37 cellular contexts compared by ENCODE assay signal in the genomic region with DNA sequence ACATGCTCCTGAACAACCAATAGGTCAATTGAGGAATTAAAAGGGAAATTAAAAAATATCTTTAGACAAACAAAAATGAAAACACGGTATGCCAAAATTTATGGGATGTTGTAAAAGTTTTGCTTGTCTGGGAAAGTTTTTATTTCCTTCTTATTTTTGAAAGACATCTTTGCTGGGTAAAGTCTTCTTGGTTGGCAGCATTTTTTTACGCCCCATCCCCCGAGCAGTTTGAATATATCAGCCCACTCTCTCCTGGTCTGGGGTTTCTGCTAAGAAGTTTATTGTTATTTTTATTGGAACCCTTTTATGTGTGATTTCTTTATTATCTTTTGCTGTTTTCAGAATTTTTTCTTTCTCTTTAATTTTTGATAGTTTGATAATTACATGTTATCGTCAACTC. TPM values are rescaled to one million over a fixed set of nuclear protein-coding genes. Genes with fewer than 3 reads are reported as not detected.
"Had no signal": no experiment of that assay in that cellular context is flagged by ENCODE, and none has a peak within 500 bp of the region (broad histone marks: within the 10 kb centered on the region; RNA-seq: fewer than 3 reads in every experiment).

No MANE protein-coding gene starts in this region.

- DNase-seq: activated B cell treated with CpG ODN at 0.5 μM for 24 hours; activated CD4-positive, alpha-beta memory T cell treated with anti-CD3 and anti-CD28 coated beads for 36 hours; activated CD4-positive, alpha-beta T cell treated with anti-CD3 and anti-CD28 coated beads for 4 hours; activated CD4-positive, alpha-beta T cell treated with anti-CD3 and anti-CD28 coated beads, Interleukin-2, amount 10 ng/mL, durations not matched to agents 24 days and 14 days; activated CD4-positive, alpha-beta T cell treated with anti-CD3 and anti-CD28 coated beads, Interleukin-2, amount 50 U/mL, for 1 hour; activated CD4-positive, alpha-beta T cell treated with anti-CD3 and anti-CD28 coated beads, Interleukin-2, amount 50 U/mL, for 4 hours; activated CD4-positive, CD25-positive, alpha-beta regulatory T cell treated with anti-CD3 and anti-CD28 coated beads, Interleukin-2, amount 50 U/mL, for 72 hours; activated CD8-positive, alpha-beta memory T cell treated with anti-CD3 and anti-CD28 coated beads, Interleukin-2, amount 50 U/mL, for 4 hours; activated CD8-positive, alpha-beta T cell treated with anti-CD3 and anti-CD28 coated beads for 36 hours; activated effector memory CD4-positive, alpha-beta T cell treated with anti-CD3 and anti-CD28 coated beads, Interleukin-2, amount 50 U/mL, for 16 hours; activated gamma-delta T cell treated with Interleukin-2 at 50 U/mL for 16 hours; activated naive CD4-positive, alpha-beta T cell; activated naive CD4-positive, alpha-beta T cell treated with anti-CD3 and anti-CD28 coated beads for 36 hours; activated naive CD4-positive, alpha-beta T cell treated with anti-CD3 and anti-CD28 coated beads, Interleukin-2, amount 50 U/mL, for 16 hours; activated naive CD8-positive, alpha-beta T cell treated with anti-CD3 and anti-CD28 coated beads for 36 hours; activated T-cell treated with anti-CD3 and anti-CD28 coated beads for 4 hours; activated T-cell treated with anti-CD3 and anti-CD28 coated beads, Interleukin-2, amount 50 U/mL, for 1 hour; activated T-cell treated with anti-CD3 and anti-CD28 coated beads, Interleukin-2, amount 50 U/mL, for 4 hours; activated T-cell treated with anti-CD3 and anti-CD28 coated beads, Interleukin-2, amount 50 U/mL, for 72 hours; amygdala; anterior cingulate cortex; caudate nucleus; cerebellar nuclear complex; T-helper 2 cell; T-helper 9 cell had no signal

- H3K9me3 Mint-ChIP-seq: activated T-helper 17 cell treated with anti-CD3 and anti-CD28 coated beads, Interleukin-2, amount 50 U/mL, for 72 hours had no signal

- H3K27me3 Mint-ChIP-seq: activated B cell treated with CpG ODN at 0.5 μM for 24 hours; activated CD4-positive, alpha-beta memory T cell treated with anti-CD3 and anti-CD28 coated beads for 36 hours; activated CD4-positive, alpha-beta T cell treated with anti-CD3 and anti-CD28 coated beads, Interleukin-2, amount 10 ng/mL, durations not matched to agents 24 days and 14 days; activated CD8-positive, alpha-beta T cell treated with anti-CD3 and anti-CD28 coated beads for 36 hours; activated naive CD8-positive, alpha-beta T cell treated with anti-CD3 and anti-CD28 coated beads for 36 hours; activated T-helper 17 cell treated with anti-CD3 and anti-CD28 coated beads, Interleukin-2, amount 50 U/mL, for 72 hours; central memory CD8-positive, alpha-beta T cell had no signal

- H3K36me3 ChIP-seq: ascending aorta, cardiac muscle cell had no signal

- H3K27ac ChIP-seq: ascending aorta, cardiac muscle cell, VCaP had no signal

- FAIRE-seq: bronchial epithelial cell, TTC549 had no signal

- H3K4me3 ChIP-seq: ascending aorta, cardiac muscle cell had no signal

- ATAC-seq: activated CD8-positive, alpha-beta T cell treated with anti-CD3 and anti-CD28 coated beads for 36 hours; activated naive CD4-positive, alpha-beta T cell treated with anti-CD3 and anti-CD28 coated beads, Interleukin-2, amount 50 U/mL, for 72 hours; activated T-cell treated with anti-CD3 and anti-CD28 coated beads, Interleukin-2, amount 50 U/mL, for 4 hours; activated T-cell treated with anti-CD3 and anti-CD28 coated beads, Interleukin-2, amount 50 U/mL, for 72 hours; activated T-helper 17 cell treated with anti-CD3 and anti-CD28 coated beads, Interleukin-2, amount 50 U/mL, for 72 hours had no signal

- H3K27me3 ChIP-seq: ascending aorta, cardiac muscle cell had no signal

- H3K4me3 Mint-ChIP-seq: activated B cell treated with CpG ODN at 0.5 μM for 24 hours; activated CD4-positive, alpha-beta memory T cell treated with anti-CD3 and anti-CD28 coated beads for 36 hours; activated CD4-positive, alpha-beta T cell treated with anti-CD3 and anti-CD28 coated beads, Interleukin-2, amount 10 ng/mL, durations not matched to agents 24 days and 14 days; activated CD8-positive, alpha-beta T cell treated with anti-CD3 and anti-CD28 coated beads for 36 hours; activated naive CD4-positive, alpha-beta T cell treated with anti-CD3 and anti-CD28 coated beads for 36 hours; activated naive CD8-positive, alpha-beta T cell treated with anti-CD3 and anti-CD28 coated beads for 36 hours; activated T-cell treated with anti-CD3 and anti-CD28 coated beads, Interleukin-2, amount 50 U/mL, for 4 hours; activated T-cell treated with anti-CD3 and anti-CD28 coated beads, Interleukin-2, amount 50 U/mL, for 72 hours; activated T-helper 1 cell treated with anti-CD3 and anti-CD28 coated beads, Interleukin-12 subunit alpha, Interleukin-12 subunit beta, Interleukin-2, Interleukin-4 antibody, amounts not matched to agents 30 ng/mL and 10 ng/mL and 1 ng/mL, durations not matched to agents 14 hours and 24 hours and 36 hours; activated T-helper 17 cell treated with anti-CD3 and anti-CD28 coated beads, Interleukin-2, amount 50 U/mL, for 72 hours; brain; central memory CD8-positive, alpha-beta T cell; T-helper 1 cell treated with Interleukin-12 subunit alpha and Interleukin-12 subunit beta and Interleukin-4 antibody, amounts not matched to agents 30 μg/mL and 1 μg/mL, for 36 hours; T-helper 2 cell treated with Interferon-gamma antibody and Interleukin-4, amounts not matched to agents 5 μg/mL and 100 μg/mL, for 36 hours had no signal

- H3K27ac Mint-ChIP-seq: activated B cell treated with CpG ODN at 0.5 μM for 24 hours; activated CD4-positive, alpha-beta memory T cell treated with anti-CD3 and anti-CD28 coated beads for 36 hours; activated CD4-positive, alpha-beta T cell treated with anti-CD3 and anti-CD28 coated beads, Interleukin-2, amount 10 ng/mL, durations not matched to agents 24 days and 14 days; activated naive CD4-positive, alpha-beta T cell treated with anti-CD3 and anti-CD28 coated beads for 36 hours; activated naive CD4-positive, alpha-beta T cell treated with anti-CD3 and anti-CD28 coated beads, Interleukin-2, amount 50 U/mL, for 72 hours; activated T-cell treated with anti-CD3 and anti-CD28 coated beads, Interleukin-2, amount 50 U/mL, for 72 hours; activated T-helper 1 cell treated with anti-CD3 and anti-CD28 coated beads, Interleukin-12 subunit alpha, Interleukin-12 subunit beta, Interleukin-2, Interleukin-4 antibody, amounts not matched to agents 30 ng/mL and 10 ng/mL and 1 ng/mL, durations not matched to agents 14 hours and 24 hours and 36 hours; activated T-helper 17 cell treated with anti-CD3 and anti-CD28 coated beads, Interleukin-2, amount 50 U/mL, for 72 hours; brain; T-helper 1 cell treated with Interleukin-12 subunit alpha and Interleukin-12 subunit beta and Interleukin-4 antibody, amounts not matched to agents 30 μg/mL and 1 μg/mL, for 36 hours had no signal

RNA-seq across cellular contexts. Expression of gene XRCC4, which starts 16.3 kb away (rescaled TPM):
- total RNA-seq: ascending aorta had no signal
